ENCODE assay signal across 37 cellular contexts in the genomic region with DNA sequence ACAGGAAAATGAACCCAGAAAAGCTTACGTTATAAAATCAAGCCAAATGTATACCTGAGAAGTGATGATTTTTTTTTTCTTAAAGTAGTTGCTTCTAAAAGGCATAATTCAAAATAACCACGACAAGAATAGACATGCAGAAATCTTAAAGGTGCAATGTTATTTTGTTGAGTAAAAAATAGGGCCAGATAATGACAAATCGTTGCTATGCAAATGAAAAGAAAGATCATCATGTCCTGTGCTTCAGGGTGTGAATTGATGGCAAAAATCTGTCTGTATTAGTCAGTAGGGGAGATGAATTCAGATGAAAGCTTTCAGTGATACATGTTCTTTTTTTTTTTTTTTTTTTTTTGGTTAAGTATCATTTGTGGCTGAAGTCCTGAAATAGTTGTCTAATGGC. TPM values are rescaled to one million over a fixed set of nuclear protein-coding genes. Genes with fewer than 3 reads are reported as not detected.
"Had no signal": no experiment of that assay in that cellular context is flagged by ENCODE, and none has a peak within 500 bp of the region (broad histone marks: within the 10 kb centered on the region; RNA-seq: fewer than 3 reads in every experiment).

No MANE protein-coding gene starts in this region.

- DNase-seq: activated B cell treated with CpG ODN at 0.5 μM for 24 hours; activated CD4-positive, alpha-beta memory T cell treated with anti-CD3 and anti-CD28 coated beads, Interleukin-2, amount 10 ng/mL, durations not matched to agents 7 days and 5 days; activated CD4-positive, alpha-beta T cell treated with anti-CD3 and anti-CD28 coated beads for 4 hours; activated CD4-positive, alpha-beta T cell treated with anti-CD3 and anti-CD28 coated beads, Interleukin-2, amount 50 U/mL, for 1 hour; activated CD4-positive, CD25-positive, alpha-beta regulatory T cell treated with anti-CD3 and anti-CD28 coated beads, Interleukin-2, amount 50 U/mL, for 72 hours; activated CD8-positive, alpha-beta memory T cell treated with anti-CD3 and anti-CD28 coated beads for 24 hours; activated CD8-positive, alpha-beta memory T cell treated with anti-CD3 and anti-CD28 coated beads, Interleukin-2, amount 10 ng/mL, durations not matched to agents 7 days and 5 days; activated CD8-positive, alpha-beta memory T cell treated with anti-CD3 and anti-CD28 coated beads, Interleukin-2, amount 50 U/mL, for 48 hours; activated effector memory CD4-positive, alpha-beta T cell treated with anti-CD3 and anti-CD28 coated beads, Interleukin-2, amount 50 U/mL, for 16 hours; activated naive CD4-positive, alpha-beta T cell; activated naive CD4-positive, alpha-beta T cell treated with anti-CD3 and anti-CD28 coated beads, Interleukin-2, amount 50 U/mL, for 16 hours; activated naive CD8-positive, alpha-beta T cell treated with anti-CD3 and anti-CD28 coated beads for 36 hours; activated T-cell treated with anti-CD3 and anti-CD28 coated beads, Interleukin-2, amount 50 U/mL, for 72 hours; amniotic stem cell; aorta; brain microvascular endothelial cell; Kasumi-1; KG1; MG63; NCI-H1048; NCI-H1436 treated with DMSO at 0.1 percent for 48 hours; NCI-H1694 treated with DMSO at 0.1 percent for 48 hours; NCI-H2029; NCI-H345; NCI-H524 treated with DMSO at 0.1 percent for 48 hours; NK-92 treated with Interleukin-12 subunit alpha and Interleukin-12 subunit beta, amount 100 ng/mL, for 24 hours; PC-3; Peyer's patch; RPMI8226; SIG-M5; SW 1271; T-helper 1 cell; T-helper 2 cell; T-helper 9 cell had no signal

- H3K4me3 ChIP-seq: cardiac muscle cell, MG63, Peyer's patch had no signal

- ATAC-seq: activated CD8-positive, alpha-beta memory T cell treated with anti-CD3 and anti-CD28 coated beads, Interleukin-2, amount 10 ng/mL, durations not matched to agents 7 days and 5 days; activated T-cell treated with anti-CD3 and anti-CD28 coated beads, Interleukin-2, amount 50 U/mL, for 72 hours; activated T-helper 17 cell treated with anti-CD3 and anti-CD28 coated beads, Interleukin-2, amount 50 U/mL, for 72 hours; PC-3 had no signal

- H3K9me3 ChIP-seq: MG63, Peyer's patch had no signal

- H3K27me3 ChIP-seq: brain microvascular endothelial cell, cardiac muscle cell, MG63, Peyer's patch had no signal

- H3K4me1 ChIP-seq: Peyer's patch had no signal

- H3K27ac ChIP-seq: brain microvascular endothelial cell, cardiac muscle cell, Peyer's patch, VCaP had no signal

- H3K36me3 ChIP-seq: brain microvascular endothelial cell, cardiac muscle cell, MG63, Peyer's patch had no signal

RNA-seq across cellular contexts. Expression of a gene that starts 24.0 kb away (rescaled TPM):
- total RNA-seq: activated CD8-positive, alpha-beta memory T cell treated with anti-CD3 and anti-CD28 coated beads, Interleukin-2, amount 10 ng/mL, durations not matched to agents 7 days and 5 days; activated naive CD8-positive, alpha-beta T cell treated with anti-CD3 and anti-CD28 coated beads for 36 hours; activated T-cell treated with anti-CD3 and anti-CD28 coated beads, Interleukin-2, amount 50 U/mL, for 72 hours; activated T-helper 17 cell treated with anti-CD3 and anti-CD28 coated beads, Interleukin-2, amount 50 U/mL, for 72 hours; aorta had no signal
